ENCODE assay signal across 19 cellular contexts in genomic region chr4:41912546-41912945, GRCh38. TPM values are rescaled to one million over a fixed set of nuclear protein-coding genes. Genes with fewer than 3 reads are reported as not detected.
A peak's percentile ranks its signal among the peaks of the same experiment; 100 is the strongest.
DNase-seq lines count a peak whose midpoint lies in the region; ATAC-seq, FAIRE-seq and TF ChIP-seq lines count a peak whose summit lies in the region.
"Had no signal": no experiment of that assay in that cellular context is flagged by ENCODE, and none has a peak within 500 bp of the region (broad histone marks: within the 10 kb centered on the region; RNA-seq: fewer than 3 reads in every experiment).

No MANE protein-coding gene starts in this region.

- dilution Hi-C loops in keratinocyte (cut with MboI; ENCODE audit: extremely low pct_ligation_motif_present, low sequenced_read_pairs), result no loop called here

- no peaks in the 10 kb centered on the region for H3F3A ChIP-seq in PC-3 (ENCODE audit: low read length, unreplicated experiment)

- H3K36me3 ChIP-seq in PC-3 (ENCODE audit: low read depth, low read length) (no peaks in the 10 kb centered on the region), keratinocyte (ENCODE audit: control insufficient read depth in 2 of 2, extremely low read depth in 1 of 2, insufficient read depth in 2 of 2, low read length in 2 of 2) (no peaks in the 10 kb centered on the region), right lobe of liver (no peaks in the 10 kb centered on the region)

- POLR2A ChIA-PET in PC-3 (lab: Charles Lee; ENCODE audit: unreplicated experiment), result no interaction called here

- no peaks in the 10 kb centered on the region for H3K9me2 ChIP-seq in PC-3 (replicated peaks; ENCODE audit: low read length)
- H3K9me2 ChIP-seq: SK-N-SH had no signal

- TF ChIP-seq POLR2A in right lobe of liver (IDR thresholded peaks at IDR 0.05), result no peak

- DNase-seq in ELR (ENCODE audit: low read depth) (peak; percentile 42), PC-3 (no peak), choroid plexus epithelial cell (ENCODE audit: low read depth) (peak; percentile 25), keratinocyte (ENCODE audit: low read depth, low spot score) (no peak), superior temporal gyrus (ENCODE audit: extremely low spot score) (no peak), right lobe of liver (no peak), pons (ENCODE audit: low spot score) (no peak)
- DNase-seq: Calu3, DMS79 treated with DMSO at 0.1 percent for 48 hours, KG1, NCI-H1048, NCI-H1417 treated with DMSO at 0.1 percent for 48 hours, NCI-H1694 treated with DMSO at 0.1 percent for 48 hours, NCI-H2081, NCI-H2227 treated with DMSO at 0.1 percent for 48 hours, NCI-H69, SK-N-SH had no signal

- peak overlapping the region; percentile 42; the same call in 1 of the 2 replicates for H3K9ac ChIP-seq in PC-3 (ENCODE audit: low read length)
- no peak overlapping the region for H3K9ac ChIP-seq in keratinocyte (ENCODE audit: control insufficient read depth, extremely low read depth, insufficient read depth, low read length)
- H3K9ac ChIP-seq: SK-N-SH had no signal

- CTCF ChIA-PET in PC-3 (lab: Charles Lee), result no interaction called here

- H3K27ac ChIP-seq in PC-3 (ENCODE audit: low read length) (peak overlapping the region; percentile 86), keratinocyte (ENCODE audit: control insufficient read depth, insufficient read depth, low read length) (no peak overlapping the region), right lobe of liver (no peak overlapping the region)

- BruUV-seq in PC-3 (replicated peaks; lab: Mats Ljungman, UMichigan), result no TSS peak

- H3K9me1 ChIP-seq in keratinocyte (ENCODE audit: control insufficient read depth, extremely low read depth, insufficient read depth, low read length), result no peaks in the 10 kb centered on the region

- TF ChIP-seq CTCF in PC-3 (conservative IDR thresholded peaks at IDR 0.05; ENCODE audit: low read depth, low read length) (no peak), choroid plexus epithelial cell (conservative IDR thresholded peaks at IDR 0.05; ENCODE audit: low read depth, low read length) (no peak), keratinocyte (optimal IDR thresholded peaks at IDR 0.05 in 1 of 3, IDR thresholded peaks at IDR 0.05 in 1 of 3, conservative IDR thresholded peaks at IDR 0.05 in 1 of 3; ENCODE audit: extremely low read depth in 1 of 3, insufficient read depth in 2 of 3, low read length in 3 of 3) (no peak), right lobe of liver (IDR thresholded peaks at IDR 0.05) (no peak)

- WGBS in right lobe of liver (ENCODE audit: insufficient coverage, low coverage, low lambda C conversion rate, missing lambda C conversion rate), result 81% methylated on average over 3 of the region's 5 CpGs

- H3K27me3 ChIP-seq in PC-3 (ENCODE audit: low read length) (no peaks in the 10 kb centered on the region), keratinocyte (ENCODE audit: control insufficient read depth, extremely low read depth, insufficient read depth, low read length) (no peaks in the 10 kb centered on the region), right lobe of liver (no peaks in the 10 kb centered on the region)

- H3K4me2 ChIP-seq in PC-3 (ENCODE audit: low read length) (no peak overlapping the region), keratinocyte (ENCODE audit: control insufficient read depth, extremely low read depth, insufficient read depth, low read depth, low read length) (no peak overlapping the region)
- H3K4me2 ChIP-seq: SK-N-SH had no signal

- H3K4me3 ChIP-seq in PC-3 (ENCODE audit: low read length) (no peak overlapping the region), choroid plexus epithelial cell (ENCODE audit: low read depth, low read length) (no peak overlapping the region), keratinocyte (ENCODE audit: control insufficient read depth in 2 of 3, extremely low read depth in 1 of 3, insufficient read depth in 2 of 3, low read depth in 1 of 3, low read length in 3 of 3) (no peak overlapping the region), right lobe of liver (no peak overlapping the region)

- H4K20me1 ChIP-seq in PC-3 (ENCODE audit: low read length), result no peaks in the 10 kb centered on the region
- H4K20me1 ChIP-seq in keratinocyte (ENCODE audit: control insufficient read depth, extremely low read depth, insufficient read depth, low read length), result no peaks in the 10 kb centered on the region

- peaks cover 28% of the 10 kb centered on the region for H3K4me1 ChIP-seq in PC-3 (ENCODE audit: insufficient read depth, low read length)
- peaks cover 5% of the 10 kb centered on the region for H3K4me1 ChIP-seq in keratinocyte (ENCODE audit: control insufficient read depth, extremely low read depth, insufficient read depth, low read length)
- no peaks in the 10 kb centered on the region for H3K4me1 ChIP-seq in right lobe of liver

- intact Hi-C loops in PC-3 (cut with micrococcal nuclease), result no loop called here
- intact Hi-C loops in right lobe of liver (cut with DNase I), result no loop called here

- no peak for FAIRE-seq in keratinocyte (lab: Jason Lieb, UNC)
- FAIRE-seq: H54, RCC 7860 had no signal

- no peaks in the 10 kb centered on the region for H3K9me3 ChIP-seq in PC-3 (ENCODE audit: low read length)
- H3K9me3 ChIP-seq in keratinocyte (ENCODE audit: control insufficient read depth, low read depth, low read length), result no peaks in the 10 kb centered on the region
- H3K9me3 ChIP-seq in right lobe of liver, result no peaks in the 10 kb centered on the region
- H3K9me3 ChIP-seq: SK-N-SH had no signal

- ATAC-seq in PC-3 (no peak; the same call in 1 of the 2 replicates), right lobe of liver (no peak)

- H2AFZ ChIP-seq in PC-3 (ENCODE audit: low read length) (peak overlapping the region; percentile 64), keratinocyte (ENCODE audit: control insufficient read depth, low read length) (peak overlapping the region; percentile 66)

- H3K79me2 ChIP-seq in PC-3 (ENCODE audit: low read length), result no peaks in the 10 kb centered on the region
- no peaks in the 10 kb centered on the region for H3K79me2 ChIP-seq in keratinocyte (ENCODE audit: control insufficient read depth, insufficient read depth, low read length)

RNA-seq across cellular contexts. Expression of gene TMEM33, which starts 22.7 kb away (rescaled TPM):
- total RNA-seq in PC-3 (2014; rRNA removed) (70.3 and 97.4 TPM in 2 replicates), right lobe of liver (10 to 100 TPM; 48.9 to 82.7 (median 60.8) TPM)
- polyA plus RNA-seq in keratinocyte, result 72.0 to 133 TPM (median 110 TPM) in 3 replicates
- polyA plus RNA-seq in keratinocyte (2011; ENCODE audit: low read depth), result 17.7 TPM
- 50.4 and 103 TPM in 2 replicates for polyA plus RNA-seq in keratinocyte (2011; cell fraction: cytosol; rRNA removed)
- polyA plus RNA-seq in keratinocyte (2011; cell fraction: nucleus; rRNA removed), result 134 and 136 TPM in 2 replicates
- polyA plus RNA-seq in keratinocyte (2012; ENCODE audit: low replicate concordance), result 55.2 and 59.6 TPM in 2 replicates
- polyA minus RNA-seq in keratinocyte, result 226 to 274 TPM (median 273 TPM) in 3 replicates
- 119 TPM for polyA minus RNA-seq in keratinocyte (2011; cell fraction: cytosol; rRNA and poly(A)+ RNA removed)
- 177 and 293 TPM in 2 replicates for polyA minus RNA-seq in keratinocyte (2011; cell fraction: nucleus; rRNA and poly(A)+ RNA removed)

Comparison
In these comparisons a context has a peak if more than half of its experiments do, and no peak if none do; other contexts are left out.
1. DNase-seq: peak in ELR (single experiment) and choroid plexus epithelial cell (single experiment); none in PC-3 (single experiment), keratinocyte (single experiment), superior temporal gyrus (single experiment), right lobe of liver (0 of 3) and pons (single experiment).